ENCODE assay signal across 8 cellular contexts in the genomic region with DNA sequence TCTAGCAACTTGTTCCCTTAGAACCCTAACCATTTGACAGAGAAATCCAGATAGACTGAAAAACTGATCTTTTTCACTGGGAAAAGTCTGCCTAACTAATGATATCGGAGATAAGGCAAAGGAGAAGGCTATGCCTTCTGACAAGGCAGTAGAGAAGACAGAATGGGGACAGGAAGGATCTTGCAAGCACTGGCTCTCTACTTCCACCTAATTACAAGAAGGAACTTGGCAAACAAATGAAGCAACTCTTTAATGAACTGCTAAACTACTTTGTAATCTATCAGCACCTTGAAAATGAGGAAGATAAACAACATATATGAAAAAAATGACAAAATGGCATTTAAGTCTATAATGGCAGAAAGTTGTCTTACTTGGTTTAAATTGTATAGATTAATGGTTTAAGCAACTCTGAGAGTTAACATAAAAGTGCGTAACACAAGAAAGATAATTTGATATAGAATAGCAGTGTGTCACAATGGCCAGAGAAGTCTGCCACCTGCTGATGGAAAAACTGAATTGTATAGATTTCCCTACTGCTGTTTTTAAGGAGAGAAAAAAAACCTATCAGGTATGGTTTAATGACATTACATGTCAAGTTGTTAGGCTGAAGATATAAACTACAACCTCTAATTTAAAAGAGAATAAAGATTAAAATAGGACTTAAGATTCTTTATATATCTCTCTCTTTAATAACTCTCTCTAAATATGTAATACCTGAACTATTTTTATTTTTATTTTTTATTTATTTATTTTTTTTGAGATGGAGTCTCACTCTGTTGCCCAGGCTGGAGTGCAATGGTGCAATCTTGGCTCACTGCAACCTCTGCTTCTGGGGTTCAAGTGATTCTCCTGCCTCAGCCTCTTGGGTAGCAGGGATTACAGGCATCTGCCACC. TPM values are rescaled to one million over a fixed set of nuclear protein-coding genes. Genes with fewer than 3 reads are reported as not detected.
DNase-seq lines count a peak whose midpoint lies in the region; ATAC-seq, FAIRE-seq and TF ChIP-seq lines count a peak whose summit lies in the region.

No MANE protein-coding gene starts in this region.

- no peak overlapping the region for H3K9ac ChIP-seq in smooth muscle cell (ENCODE audit: low read depth)

- 57% methylated on average over 2 of the region's 2 CpGs for WGBS in hepatocyte (ENCODE audit: low lambda C conversion rate, missing lambda C conversion rate)
- WGBS in smooth muscle cell (ENCODE audit: low lambda C conversion rate), result 72% methylated on average over 2 of the region's 2 CpGs

- H3K27me3 ChIP-seq in hepatocyte (no peaks in the 10 kb centered on the region), smooth muscle cell (ENCODE audit: low read depth) (no peaks in the 10 kb centered on the region)

- H3K9me2 ChIP-seq in hepatocyte (replicated peaks; ENCODE audit: insufficient read depth), result no peaks in the 10 kb centered on the region

- in situ Hi-C loops in astrocyte of the cerebellum (cut with HindIII; ENCODE audit: low sequenced_read_pairs), result no loop called here

- FAIRE-seq in G401.6 (lab: Jason Lieb, UNC), result peak; percentile 89

- H3K4me1 ChIP-seq in hepatocyte (ENCODE audit: insufficient read depth) (no peaks in the 10 kb centered on the region), smooth muscle cell (ENCODE audit: low read depth) (no peaks in the 10 kb centered on the region)

- peak; percentile 50 for ATAC-seq in HG02973 (IDR thresholded peaks at IDR 0.05; ENCODE audit: unreplicated experiment)
- ATAC-seq in HG03045 (IDR thresholded peaks at IDR 0.05; ENCODE audit: unreplicated experiment), result no peak

- no peaks in the 10 kb centered on the region for H3F3A ChIP-seq in smooth muscle cell (ENCODE audit: low read depth)

- TF ChIP-seq CTCF in 22Rv1 (IDR thresholded peaks at IDR 0.05) (peak; percentile 95), astrocyte of the cerebellum (IDR thresholded peaks at IDR 0.05; ENCODE audit: low read depth, low read length, missing control alignments) (peak; percentile 65), hepatocyte (IDR thresholded peaks at IDR 0.05; ENCODE audit: poor library complexity) (peak; percentile 82), smooth muscle cell (IDR thresholded peaks at IDR 0.05; ENCODE audit: borderline replicate concordance, insufficient read depth, poor library complexity, severe bottlenecking) (peak; percentile 63)

- no peaks in the 10 kb centered on the region for H3K9me3 ChIP-seq in hepatocyte (ENCODE audit: low read depth)
- H3K9me3 ChIP-seq in smooth muscle cell (replicated peaks; ENCODE audit: low read depth), result no peaks in the 10 kb centered on the region

- H3K4me3 ChIP-seq in astrocyte of the cerebellum (ENCODE audit: low read depth, low read length) (no peak overlapping the region), hepatocyte (no peak overlapping the region), smooth muscle cell (no peak overlapping the region)

- H3K4me2 ChIP-seq in hepatocyte (peak overlapping the region; percentile 37), smooth muscle cell (no peak overlapping the region)

- H4K20me1 ChIP-seq in hepatocyte (ENCODE audit: insufficient read depth, poor library complexity, severe bottlenecking) (no peaks in the 10 kb centered on the region), smooth muscle cell (ENCODE audit: low read depth) (peaks cover 53% of the 10 kb centered on the region)

- H3K79me2 ChIP-seq in hepatocyte (peaks cover 97% of the 10 kb centered on the region), smooth muscle cell (ENCODE audit: low read depth) (peaks cover 87% of the 10 kb centered on the region)

- DNase-seq in NCI-H69 (lab: John Stamatoyannopoulos, UW), result peak; percentile 65
- DNase-seq in astrocyte of the cerebellum (ENCODE audit: low read depth), result peak; percentile 33
- DNase-seq in hepatocyte (ENCODE audit: low spot score), result peak; percentile 56
- DNase-seq in smooth muscle cell (lab: John Stamatoyannopoulos, UW; ENCODE audit: unreplicated experiment), result no peak

- peak overlapping the region; percentile 66 for H3K27ac ChIP-seq in 22Rv1
- H3K27ac ChIP-seq in hepatocyte, result peak overlapping the region; percentile 40
- no peak overlapping the region for H3K27ac ChIP-seq in smooth muscle cell (ENCODE audit: low read depth)

- H3K36me3 ChIP-seq in hepatocyte (replicated peaks; ENCODE audit: insufficient read depth, low read depth) (no peaks in the 10 kb centered on the region), smooth muscle cell (ENCODE audit: low read depth) (no peaks in the 10 kb centered on the region)

- H2AFZ ChIP-seq in hepatocyte (no peak overlapping the region), smooth muscle cell (ENCODE audit: low read depth) (no peak overlapping the region)

RNA-seq across cellular contexts. Expression of gene NT5C3A, which starts 11.9 kb away (rescaled TPM):
- total RNA-seq in hepatocyte (38.0 and 39.2 TPM in 2 replicates), smooth muscle cell (16.5 and 25.4 TPM in 2 replicates)
- polyA plus RNA-seq in hepatocyte (18.8 and 21.2 TPM in 2 replicates), smooth muscle cell (12.9 and 17.7 TPM in 2 replicates)

RNA-seq across cellular contexts. Expression of gene RP9, which starts 58.5 kb away (rescaled TPM):
- 7.9 and 12.5 TPM in 2 replicates for total RNA-seq in hepatocyte
- 18.0 and 18.7 TPM in 2 replicates for polyA plus RNA-seq in hepatocyte
- total RNA-seq in smooth muscle cell, result 15.3 and 23.9 TPM in 2 replicates
- polyA plus RNA-seq in smooth muscle cell, result 23.3 and 28.3 TPM in 2 replicates
